Comparison of ENCODE assay signal across 25 cellular contexts in the genomic region with DNA sequence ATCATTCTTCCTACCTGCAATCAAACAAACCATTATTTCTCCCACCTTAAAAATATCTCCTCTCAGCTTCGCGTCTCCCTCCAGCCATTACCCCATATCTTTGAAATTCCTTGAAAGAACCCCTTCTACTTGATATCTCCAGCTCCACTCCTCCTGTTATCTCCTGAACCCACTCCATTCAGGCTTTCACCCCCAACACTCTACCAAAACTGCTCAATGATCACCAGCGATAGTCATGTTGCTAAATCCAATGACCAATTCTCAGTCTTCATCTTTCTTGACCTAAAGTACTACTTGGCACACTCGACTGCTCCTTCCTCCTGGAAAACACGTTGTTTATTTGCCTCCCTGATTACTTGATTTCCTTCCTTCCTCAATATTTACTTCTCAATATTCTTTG.
"Had no signal": no experiment of that assay in that cellular context is flagged by ENCODE, and none has a peak within 500 bp of the region (broad histone marks: within the 10 kb centered on the region; RNA-seq: fewer than 3 reads in every experiment).

No MANE protein-coding gene starts in this region.

- H3K27ac Mint-ChIP-seq: dendritic cell treated with granulocyte-macrophage colony-stimulating factor and Interleukin-4, amounts not matched to agents 40 ng/mL and 50 ng/mL, for 4 days; effector memory CD8-positive, alpha-beta T cell; endodermal cell; immature natural killer cell; mesothelial cell of epicardium; naive B cell; naive thymus-derived CD8-positive, alpha-beta T cell had no signal

- ATAC-seq: effector memory CD8-positive, alpha-beta T cell; esophagus mucosa; gastrocnemius medialis; heart right ventricle; left cardiac atrium; left lung; left ventricle myocardium superior; lower lobe of right lung; mucosa of descending colon; naive thymus-derived CD8-positive, alpha-beta T cell had no signal

- H3K4me3 ChIP-seq: colonic mucosa, esophagus squamous epithelium, gastrocnemius medialis, heart right ventricle, left lung, lower lobe of right lung, mucosa of descending colon had no signal

- DNase-seq: colonic mucosa; cortex of kidney; effector CD8-positive, alpha-beta T cell; effector memory CD8-positive, alpha-beta T cell; esophagus squamous epithelium; foreskin fibroblast; foreskin melanocyte; gastrocnemius medialis; glutamatergic neuron; heart right ventricle; hypothalamus; immature natural killer cell; left cardiac atrium; left lung; left ventricle myocardium superior; lower lobe of right lung; mesenchymal stem cell; mucosa of descending colon; naive B cell; naive thymus-derived CD8-positive, alpha-beta T cell had no signal

- H3K27ac ChIP-seq: colonic mucosa, epithelial cell of prostate, esophagus squamous epithelium, gastrocnemius medialis, heart right ventricle, left lung, lower lobe of right lung had no signal

- H3K36me3 ChIP-seq: colonic mucosa, gastrocnemius medialis, lower lobe of right lung had no signal

- H3K9me3 ChIP-seq: colonic mucosa, esophagus squamous epithelium, gastrocnemius medialis, heart right ventricle, left lung, lower lobe of right lung, mucosa of descending colon had no signal

- H3K27me3 Mint-ChIP-seq: dendritic cell treated with granulocyte-macrophage colony-stimulating factor and Interleukin-4, amounts not matched to agents 40 ng/mL and 50 ng/mL, for 4 days; effector memory CD8-positive, alpha-beta T cell; naive B cell; naive thymus-derived CD8-positive, alpha-beta T cell had no signal

- H3K27me3 ChIP-seq: colonic mucosa, esophagus squamous epithelium, gastrocnemius medialis, heart right ventricle, left lung had no signal

- H3K4me1 ChIP-seq: colonic mucosa, left lung, lower lobe of right lung had no signal

- H3K4me3 Mint-ChIP-seq: dendritic cell treated with granulocyte-macrophage colony-stimulating factor and Interleukin-4, amounts not matched to agents 40 ng/mL and 50 ng/mL, for 4 days; effector memory CD8-positive, alpha-beta T cell; endodermal cell; immature natural killer cell; mesothelial cell of epicardium; naive B cell; naive thymus-derived CD8-positive, alpha-beta T cell had no signal

- H3K4me1 Mint-ChIP-seq: endodermal cell, immature natural killer cell, naive B cell had no signal

- H3K9me3 Mint-ChIP-seq: dendritic cell treated with granulocyte-macrophage colony-stimulating factor and Interleukin-4, amounts not matched to agents 40 ng/mL and 50 ng/mL, for 4 days; effector memory CD8-positive, alpha-beta T cell; endodermal cell; immature natural killer cell; mesothelial cell of epicardium; naive B cell; naive thymus-derived CD8-positive, alpha-beta T cell had no signal

- H3K36me3 Mint-ChIP-seq: mesothelial cell of epicardium, naive B cell had no signal
